In genomic region chr11:57751676-57752253, GRCh38 we compare ENCODE assay signal across 1 cellular context.
TF ChIP-seq lines count a peak whose summit lies in the region.

BTBD18 (minus strand) TSS chr11:57751819; CDS start chr11:57751188, 631 bp downstream.

TF ChIP-seq in HepG2, 621 proteins besides CTCF, POLR2A, EP300 and RAD21 (continued from another document):
- TF ChIP-seq, protein P1, sequence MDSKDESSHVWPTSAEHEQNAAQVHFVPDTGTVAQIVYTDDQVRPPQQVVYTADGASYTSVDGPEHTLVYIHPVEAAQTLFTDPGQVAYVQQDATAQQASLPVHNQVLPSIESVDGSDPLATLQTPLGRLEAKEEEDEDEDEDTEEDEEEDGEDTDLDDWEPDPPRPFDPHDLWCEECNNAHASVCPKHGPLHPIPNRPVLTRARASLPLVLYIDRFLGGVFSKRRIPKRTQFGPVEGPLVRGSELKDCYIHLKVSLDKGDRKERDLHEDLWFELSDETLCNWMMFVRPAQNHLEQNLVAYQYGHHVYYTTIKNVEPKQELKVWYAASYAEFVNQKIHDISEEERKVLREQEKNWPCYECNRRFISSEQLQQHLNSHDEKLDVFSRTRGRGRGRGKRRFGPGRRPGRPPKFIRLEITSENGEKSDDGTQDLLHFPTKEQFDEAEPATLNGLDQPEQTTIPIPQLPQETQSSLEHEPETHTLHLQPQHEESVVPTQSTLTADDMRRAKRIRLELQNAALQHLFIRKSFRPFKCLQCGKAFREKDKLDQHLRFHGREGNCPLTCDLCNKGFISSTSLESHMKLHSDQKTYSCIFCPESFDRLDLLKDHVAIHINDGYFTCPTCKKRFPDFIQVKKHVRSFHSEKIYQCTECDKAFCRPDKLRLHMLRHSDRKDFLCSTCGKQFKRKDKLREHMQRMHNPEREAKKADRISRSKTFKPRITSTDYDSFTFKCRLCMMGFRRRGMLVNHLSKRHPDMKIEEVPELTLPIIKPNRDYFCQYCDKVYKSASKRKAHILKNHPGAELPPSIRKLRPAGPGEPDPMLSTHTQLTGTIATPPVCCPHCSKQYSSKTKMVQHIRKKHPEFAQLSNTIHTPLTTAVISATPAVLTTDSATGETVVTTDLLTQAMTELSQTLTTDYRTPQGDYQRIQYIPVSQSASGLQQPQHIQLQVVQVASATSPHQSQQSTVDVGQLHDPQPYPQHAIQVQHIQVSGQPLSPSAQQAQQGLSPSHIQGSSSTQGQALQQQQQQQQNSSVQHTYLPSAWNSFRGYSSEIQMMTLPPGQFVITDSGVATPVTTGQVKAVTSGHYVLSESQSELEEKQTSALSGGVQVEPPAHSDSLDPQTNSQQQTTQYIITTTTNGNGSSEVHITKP (CRISPR knock-in tag; IDR thresholded peaks at IDR 0.05; ENCODE audit: low read depth): 0 out of 2 replicates have a peak, but pooled peaks have one; percentile 16
- no peak for TF ChIP-seq MIER3 (CRISPR knock-in tag; IDR thresholded peaks at IDR 0.05; ENCODE audit: borderline replicate concordance)
- TF ChIP-seq CREB1 (IDR thresholded peaks at IDR 0.05): no peak
- TF ChIP-seq CREB1 (CRISPR knock-in tag; IDR thresholded peaks at IDR 0.05): 0 out of 2 replicates have a peak, but pooled peaks have one; percentile 20
- TF ChIP-seq ZNF740 (CRISPR knock-in tag; IDR thresholded peaks at IDR 0.05): 0 out of 2 replicates have a peak, but pooled peaks have one; percentile 22
- no peak for TF ChIP-seq MED1 (CRISPR knock-in tag; IDR thresholded peaks at IDR 0.05)
- no peak for TF ChIP-seq KDM6A (CRISPR knock-in tag; IDR thresholded peaks at IDR 0.05; ENCODE audit: low read depth)
- TF ChIP-seq FOXJ3 (CRISPR knock-in tag; IDR thresholded peaks at IDR 0.05; ENCODE audit: borderline replicate concordance): no peak
- TF ChIP-seq SP5 (CRISPR knock-in tag; IDR thresholded peaks at IDR 0.05; ENCODE audit: borderline replicate concordance, low read depth): no peak
- TF ChIP-seq SALL1 (CRISPR knock-in tag; IDR thresholded peaks at IDR 0.05): peak; percentile 33; the same call in 1 of the 2 replicates
- TF ChIP-seq ZFP1 (CRISPR knock-in tag; IDR thresholded peaks at IDR 0.05): peak; percentile 80; the same call in 1 of the 2 replicates
- peak; percentile 34; the same call in 1 of the 2 replicates for TF ChIP-seq SAP130 (CRISPR knock-in tag; IDR thresholded peaks at IDR 0.05; ENCODE audit: low read depth)
- TF ChIP-seq HMGXB3 (CRISPR knock-in tag; IDR thresholded peaks at IDR 0.05; ENCODE audit: borderline replicate concordance): 0 out of 2 replicates have a peak, but pooled peaks have one; percentile 55
- TF ChIP-seq, protein P2, sequence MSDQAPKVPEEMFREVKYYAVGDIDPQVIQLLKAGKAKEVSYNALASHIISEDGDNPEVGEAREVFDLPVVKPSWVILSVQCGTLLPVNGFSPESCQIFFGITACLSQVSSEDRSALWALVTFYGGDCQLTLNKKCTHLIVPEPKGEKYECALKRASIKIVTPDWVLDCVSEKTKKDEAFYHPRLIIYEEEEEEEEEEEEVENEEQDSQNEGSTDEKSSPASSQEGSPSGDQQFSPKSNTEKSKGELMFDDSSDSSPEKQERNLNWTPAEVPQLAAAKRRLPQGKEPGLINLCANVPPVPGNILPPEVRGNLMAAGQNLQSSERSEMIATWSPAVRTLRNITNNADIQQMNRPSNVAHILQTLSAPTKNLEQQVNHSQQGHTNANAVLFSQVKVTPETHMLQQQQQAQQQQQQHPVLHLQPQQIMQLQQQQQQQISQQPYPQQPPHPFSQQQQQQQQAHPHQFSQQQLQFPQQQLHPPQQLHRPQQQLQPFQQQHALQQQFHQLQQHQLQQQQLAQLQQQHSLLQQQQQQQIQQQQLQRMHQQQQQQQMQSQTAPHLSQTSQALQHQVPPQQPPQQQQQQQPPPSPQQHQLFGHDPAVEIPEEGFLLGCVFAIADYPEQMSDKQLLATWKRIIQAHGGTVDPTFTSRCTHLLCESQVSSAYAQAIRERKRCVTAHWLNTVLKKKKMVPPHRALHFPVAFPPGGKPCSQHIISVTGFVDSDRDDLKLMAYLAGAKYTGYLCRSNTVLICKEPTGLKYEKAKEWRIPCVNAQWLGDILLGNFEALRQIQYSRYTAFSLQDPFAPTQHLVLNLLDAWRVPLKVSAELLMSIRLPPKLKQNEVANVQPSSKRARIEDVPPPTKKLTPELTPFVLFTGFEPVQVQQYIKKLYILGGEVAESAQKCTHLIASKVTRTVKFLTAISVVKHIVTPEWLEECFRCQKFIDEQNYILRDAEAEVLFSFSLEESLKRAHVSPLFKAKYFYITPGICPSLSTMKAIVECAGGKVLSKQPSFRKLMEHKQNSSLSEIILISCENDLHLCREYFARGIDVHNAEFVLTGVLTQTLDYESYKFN (CRISPR knock-in tag; conservative IDR thresholded peaks at IDR 0.05): 0 out of 2 replicates have a peak, but pooled peaks have one; percentile 13
- no peak for TF ChIP-seq NONO (IDR thresholded peaks at IDR 0.05)
- no peak for TF ChIP-seq NONO (CRISPR knock-in tag; conservative IDR thresholded peaks at IDR 0.05)
- TF ChIP-seq MAFG (CRISPR knock-in tag; IDR thresholded peaks at IDR 0.05): no peak
- TF ChIP-seq STAG1 (CRISPR knock-in tag; IDR thresholded peaks at IDR 0.05): peak; percentile 81
- TF ChIP-seq TBX2 (CRISPR knock-in tag; IDR thresholded peaks at IDR 0.05; ENCODE audit: borderline replicate concordance): 0 out of 2 replicates have a peak, but pooled peaks have one; percentile 17
- no peak for TF ChIP-seq ZNF788 (CRISPR knock-in tag; IDR thresholded peaks at IDR 0.05; ENCODE audit: borderline replicate concordance)
- peak; percentile 37; the same call in 1 of the 2 replicates for TF ChIP-seq BCL6 (CRISPR knock-in tag; IDR thresholded peaks at IDR 0.05)
- TF ChIP-seq, protein P3, sequence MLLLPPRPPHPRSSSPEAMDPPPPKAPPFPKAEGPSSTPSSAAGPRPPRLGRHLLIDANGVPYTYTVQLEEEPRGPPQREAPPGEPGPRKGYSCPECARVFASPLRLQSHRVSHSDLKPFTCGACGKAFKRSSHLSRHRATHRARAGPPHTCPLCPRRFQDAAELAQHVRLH (CRISPR knock-in tag; IDR thresholded peaks at IDR 0.05; ENCODE audit: borderline replicate concordance, low read depth): 0 out of 2 replicates have a peak, but pooled peaks have one; percentile 26
- TF ChIP-seq STAT5B (CRISPR knock-in tag; IDR thresholded peaks at IDR 0.05): no peak
- no peak for TF ChIP-seq SOX6 (IDR thresholded peaks at IDR 0.05)
- TF ChIP-seq SOX6 (CRISPR knock-in tag; IDR thresholded peaks at IDR 0.05): peak; percentile 80
- peak; percentile 21; the same call in 1 of the 2 replicates for TF ChIP-seq HDAC2 (CRISPR knock-in tag; IDR thresholded peaks at IDR 0.05)
- peak; percentile 66; the same call in 1 of the 2 replicates for TF ChIP-seq SOX5 (CRISPR knock-in tag; IDR thresholded peaks at IDR 0.05; ENCODE audit: borderline replicate concordance)
- TF ChIP-seq SUZ12 (IDR thresholded peaks at IDR 0.05; ENCODE audit: low read depth, low read length): no peak
- TF ChIP-seq SMC3 (IDR thresholded peaks at IDR 0.05; ENCODE audit: low read length): peak; percentile 91
- TF ChIP-seq SMAD3 (CRISPR knock-in tag; IDR thresholded peaks at IDR 0.05): 0 out of 2 replicates have a peak, but pooled peaks have one; percentile 30
- TF ChIP-seq FOSL2 (CRISPR knock-in tag; IDR thresholded peaks at IDR 0.05): 0 out of 2 replicates have a peak, but pooled peaks have one; percentile 15
- TF ChIP-seq ARID5B (CRISPR knock-in tag; IDR thresholded peaks at IDR 0.05): peak; percentile 44; the same call in 1 of the 2 replicates
- TF ChIP-seq SOX13 (IDR thresholded peaks at IDR 0.05): no peak
- peak in 1 of 2 experiments; percentile 68; a peak in 2 of 4 replicates for TF ChIP-seq SOX13 (CRISPR knock-in tag; conservative IDR thresholded peaks at IDR 0.05 in 1 of 2, IDR thresholded peaks at IDR 0.05 in 1 of 2)
- TF ChIP-seq GATAD2A (CRISPR knock-in tag; IDR thresholded peaks at IDR 0.05): peak; percentile 43
- peak; percentile 49; the same call in 1 of the 2 replicates for TF ChIP-seq MIXL1 (CRISPR knock-in tag; IDR thresholded peaks at IDR 0.05)
- no peak for TF ChIP-seq IRF2 (CRISPR knock-in tag; IDR thresholded peaks at IDR 0.05)
